Comparison of ENCODE assay signal across 1 cellular context in the genomic region with DNA sequence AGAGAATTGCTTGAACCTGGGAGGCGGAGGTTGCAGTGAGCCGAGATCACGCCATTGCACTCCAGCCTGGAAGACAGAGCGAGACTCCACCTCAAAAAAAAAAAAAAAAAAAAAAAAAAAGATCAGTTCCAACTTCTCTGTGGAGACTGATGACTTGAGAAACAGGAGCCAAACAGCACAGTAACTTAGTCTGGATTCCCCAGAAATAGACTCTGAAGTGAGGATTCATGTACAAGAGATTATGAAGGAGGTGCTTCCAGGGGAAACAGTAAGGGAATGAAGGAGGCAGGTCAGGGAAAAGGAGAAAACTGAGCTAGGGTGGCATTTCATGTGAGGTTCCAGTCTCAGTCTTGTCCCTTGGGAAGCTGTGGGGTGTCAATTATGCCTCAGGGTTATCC.
TF ChIP-seq lines count a peak whose summit lies in the region.

No MANE protein-coding gene starts in this region.

TF ChIP-seq in HepG2, 621 proteins besides CTCF, POLR2A, EP300 and RAD21:
- TF ChIP-seq NKX3-1 (CRISPR knock-in tag; IDR thresholded peaks at IDR 0.05), result 0 out of 2 replicates have a peak, but pooled peaks have one; percentile 15
- TF ChIP-seq YEATS2 (CRISPR knock-in tag; IDR thresholded peaks at IDR 0.05; ENCODE audit: borderline replicate concordance), result no peak
- TF ChIP-seq, protein P1, sequence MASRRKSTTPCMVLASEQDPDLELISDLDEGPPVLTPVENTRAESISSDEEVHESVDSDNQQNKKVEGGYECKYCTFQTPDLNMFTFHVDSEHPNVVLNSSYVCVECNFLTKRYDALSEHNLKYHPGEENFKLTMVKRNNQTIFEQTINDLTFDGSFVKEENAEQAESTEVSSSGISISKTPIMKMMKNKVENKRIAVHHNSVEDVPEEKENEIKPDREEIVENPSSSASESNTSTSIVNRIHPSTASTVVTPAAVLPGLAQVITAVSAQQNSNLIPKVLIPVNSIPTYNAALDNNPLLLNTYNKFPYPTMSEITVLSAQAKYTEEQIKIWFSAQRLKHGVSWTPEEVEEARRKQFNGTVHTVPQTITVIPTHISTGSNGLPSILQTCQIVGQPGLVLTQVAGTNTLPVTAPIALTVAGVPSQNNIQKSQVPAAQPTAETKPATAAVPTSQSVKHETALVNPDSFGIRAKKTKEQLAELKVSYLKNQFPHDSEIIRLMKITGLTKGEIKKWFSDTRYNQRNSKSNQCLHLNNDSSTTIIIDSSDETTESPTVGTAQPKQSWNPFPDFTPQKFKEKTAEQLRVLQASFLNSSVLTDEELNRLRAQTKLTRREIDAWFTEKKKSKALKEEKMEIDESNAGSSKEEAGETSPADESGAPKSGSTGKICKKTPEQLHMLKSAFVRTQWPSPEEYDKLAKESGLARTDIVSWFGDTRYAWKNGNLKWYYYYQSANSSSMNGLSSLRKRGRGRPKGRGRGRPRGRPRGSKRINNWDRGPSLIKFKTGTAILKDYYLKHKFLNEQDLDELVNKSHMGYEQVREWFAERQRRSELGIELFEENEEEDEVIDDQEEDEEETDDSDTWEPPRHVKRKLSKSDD (CRISPR knock-in tag; IDR thresholded peaks at IDR 0.05; ENCODE audit: low read depth), result peak; percentile 24; the same call in 1 of the 2 replicates
- 0 out of 2 replicates have a peak, but pooled peaks have one; percentile 45 for TF ChIP-seq GLI4 (CRISPR knock-in tag; IDR thresholded peaks at IDR 0.05; ENCODE audit: borderline replicate concordance)
